ENCODE assay signal across 26 cellular contexts in the genomic region with DNA sequence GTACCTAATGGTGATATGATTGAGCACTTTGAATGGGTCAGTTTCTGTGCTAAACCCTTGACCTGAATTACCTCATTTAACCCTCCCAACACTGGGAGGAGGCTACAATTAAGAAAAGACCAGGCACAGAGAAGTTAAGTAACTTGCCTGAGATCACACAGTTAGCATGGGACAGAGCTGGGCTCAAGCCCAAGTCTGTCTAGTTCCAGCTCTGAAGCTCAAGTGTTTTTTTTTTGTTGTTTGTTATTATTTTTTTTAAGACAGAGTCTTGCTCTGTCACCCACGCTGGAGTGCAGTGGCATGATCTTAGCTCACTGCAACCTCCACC. TPM values are rescaled to one million over a fixed set of nuclear protein-coding genes. Genes with fewer than 3 reads are reported as not detected.
A peak's percentile ranks its signal among the peaks of the same experiment; 100 is the strongest.
DNase-seq lines count a peak whose midpoint lies in the region; FAIRE-seq and TF ChIP-seq lines count a peak whose summit lies in the region.
"Had no signal": no experiment of that assay in that cellular context is flagged by ENCODE, and none has a peak within 500 bp of the region (broad histone marks: within the 10 kb centered on the region; RNA-seq: fewer than 3 reads in every experiment).

No MANE protein-coding gene starts in this region.

- no peak overlapping the region for H3K27ac Mint-ChIP-seq in T-helper 2 cell treated with Interferon-gamma antibody and Interleukin-4, amounts not matched to agents 5 μg/mL and 100 μg/mL, for 36 hours
- no peak overlapping the region for H3K27ac Mint-ChIP-seq in astrocyte (ENCODE audit: unreplicated experiment)

- peaks cover 28% of the 10 kb centered on the region for H4K20me1 ChIP-seq in KMS-11 (ENCODE audit: insufficient read depth)
- H4K20me1 ChIP-seq in astrocyte (ENCODE audit: insufficient read depth, low read length): peaks cover 6% of the 10 kb centered on the region

- no peaks in the 10 kb centered on the region for H3K9me3 ChIP-seq in astrocyte (ENCODE audit: insufficient read depth, low read depth, low read length)
- no peaks in the 10 kb centered on the region for H3K9me3 ChIP-seq in muscle layer of duodenum (ENCODE audit: control insufficient read depth in 1 of 2, low read length in 2 of 2)
- H3K9me3 ChIP-seq: BE2C, breast epithelium, MG63, ovary, uterus had no signal

- H3K4me3 ChIP-seq in KMS-11 (IDR thresholded peaks at IDR 0.05; ENCODE audit: insufficient read depth, low read depth, low read length) (no peak overlapping the region), astrocyte (ENCODE audit: insufficient read depth, low read depth, low read length) (no peak overlapping the region), muscle layer of duodenum (ENCODE audit: low read depth in 1 of 2, low read length in 2 of 2) (peak overlapping the region; percentile 30 to 94), coronary artery (no peak overlapping the region)
- H3K4me3 ChIP-seq: breast epithelium, lung, MG63, ovary, SK-N-MC, uterus had no signal

- TF ChIP-seq CTCF in KMS-11 (conservative IDR thresholded peaks at IDR 0.05; ENCODE audit: low read depth, low read length) (no peak), astrocyte (IDR thresholded peaks at IDR 0.05; ENCODE audit: insufficient read depth, low read depth, low read length) (no peak), coronary artery (IDR thresholded peaks at IDR 0.05) (no peak)

- no peak for DNase-seq in T-helper 2 cell treated with Interferon-gamma antibody and Interleukin-4, amounts not matched to agents 5 μg/mL and 100 μg/mL, for 36 hours (ENCODE audit: low spot score)
- no peak for DNase-seq in T-helper 2 cell
- no peak for DNase-seq in astrocyte (ENCODE audit: low read depth)
- DNase-seq in coronary artery (ENCODE audit: low spot score): no peak
- no peak for DNase-seq in NCI-H1105 (lab: John Stamatoyannopoulos, UW)
- DNase-seq in GOT3 (lab: John Stamatoyannopoulos, UW): no peak
- DNase-seq: activated effector memory CD4-positive, alpha-beta T cell treated with anti-CD3 and anti-CD28 coated beads, Interleukin-2, amount 50 U/mL, for 16 hours; BE2C; dermis blood vessel endothelial cell; hippocampal formation; MG63; NCI-H1694 treated with DMSO at 0.1 percent for 48 hours; NCI-H2227 treated with DMSO at 0.1 percent for 48 hours; NCI-H82; ovary; right cardiac atrium; uterus had no signal

- peak overlapping the region; percentile 49 for H3K4me3 Mint-ChIP-seq in T-helper 2 cell treated with Interferon-gamma antibody and Interleukin-4, amounts not matched to agents 5 μg/mL and 100 μg/mL, for 36 hours
- H3K4me3 Mint-ChIP-seq in astrocyte (ENCODE audit: unreplicated experiment): no peak overlapping the region

- H3K4me2 ChIP-seq in KMS-11 (peak overlapping the region; percentile 14; the same call in 1 of the 2 replicates), astrocyte (ENCODE audit: low read length) (peak overlapping the region; percentile 23)

- H3K4me1 Mint-ChIP-seq in T-helper 2 cell treated with Interferon-gamma antibody and Interleukin-4, amounts not matched to agents 5 μg/mL and 100 μg/mL, for 36 hours (ENCODE audit: low read depth): peaks cover 32% of the 10 kb centered on the region
- peaks cover 3% of the 10 kb centered on the region for H3K4me1 Mint-ChIP-seq in astrocyte (ENCODE audit: low read depth, unreplicated experiment)

- H3K4me1 ChIP-seq in KMS-11 (ENCODE audit: low read depth, poor library complexity, severe bottlenecking): peaks cover 39% of the 10 kb centered on the region
- H3K4me1 ChIP-seq in astrocyte (ENCODE audit: insufficient read depth, low read length): peaks cover 13% of the 10 kb centered on the region
- peaks cover 0 to 16% of the 10 kb centered on the region in 2 donors for H3K4me1 ChIP-seq in muscle layer of duodenum (ENCODE audit: control insufficient read depth in 1 of 2, insufficient read depth in 2 of 2, low read length in 2 of 2)
- H3K4me1 ChIP-seq: breast epithelium had no signal

- no peaks in the 10 kb centered on the region for H3K27me3 ChIP-seq in KMS-11 (ENCODE audit: insufficient read depth, low read depth)
- H3K27me3 ChIP-seq in astrocyte (ENCODE audit: insufficient read depth, low read length): no peaks in the 10 kb centered on the region
- H3K27me3 ChIP-seq in muscle layer of duodenum (ENCODE audit: low read depth, low read length): no peaks in the 10 kb centered on the region
- H3K27me3 ChIP-seq: BE2C, breast epithelium, MG63, ovary, uterus had no signal

- H3K79me2 ChIP-seq in KMS-11 (ENCODE audit: insufficient read depth, low read depth): peaks cover 90% of the 10 kb centered on the region
- peaks cover 89% of the 10 kb centered on the region for H3K79me2 ChIP-seq in astrocyte (ENCODE audit: insufficient read depth, low read length)

- no peaks in the 10 kb centered on the region for H3K9me3 Mint-ChIP-seq in T-helper 2 cell treated with Interferon-gamma antibody and Interleukin-4, amounts not matched to agents 5 μg/mL and 100 μg/mL, for 36 hours
- no peaks in the 10 kb centered on the region for H3K9me3 Mint-ChIP-seq in astrocyte (ENCODE audit: unreplicated experiment)

- H3K36me3 ChIP-seq in KMS-11 (ENCODE audit: insufficient read depth) (no peaks in the 10 kb centered on the region), astrocyte (ENCODE audit: insufficient read depth, low read length) (no peaks in the 10 kb centered on the region), muscle layer of duodenum (ENCODE audit: control insufficient read depth in 1 of 2, insufficient read depth in 2 of 2, low read length in 2 of 2) (no peaks in the 10 kb centered on the region)
- H3K36me3 ChIP-seq: breast epithelium, ovary, uterus had no signal

- H3K27me3 Mint-ChIP-seq in T-helper 2 cell treated with Interferon-gamma antibody and Interleukin-4, amounts not matched to agents 5 μg/mL and 100 μg/mL, for 36 hours (ENCODE audit: low read depth): no peaks in the 10 kb centered on the region
- no peaks in the 10 kb centered on the region for H3K27me3 Mint-ChIP-seq in astrocyte (ENCODE audit: low read depth, unreplicated experiment)

- H3K9ac ChIP-seq in KMS-11: no peak overlapping the region
- H3K9ac ChIP-seq in astrocyte (ENCODE audit: low read length): no peak overlapping the region

- FAIRE-seq in astrocyte (lab: Jason Lieb, UNC): no peak
- FAIRE-seq: D721Med, endothelial cell of umbilical vein, keratinocyte had no signal

- H3K36me3 Mint-ChIP-seq in T-helper 2 cell treated with Interferon-gamma antibody and Interleukin-4, amounts not matched to agents 5 μg/mL and 100 μg/mL, for 36 hours (ENCODE audit: low read depth): peaks cover 26% of the 10 kb centered on the region
- no peaks in the 10 kb centered on the region for H3K36me3 Mint-ChIP-seq in astrocyte (ENCODE audit: low read depth, unreplicated experiment)

- H3K27ac ChIP-seq in KMS-11 (no peak overlapping the region), astrocyte (ENCODE audit: low read depth, low read length) (no peak overlapping the region), muscle layer of duodenum (ENCODE audit: low read length) (peak overlapping the region; percentile 56), coronary artery (no peak overlapping the region)
- H3K27ac ChIP-seq: 22Rv1, breast epithelium, ovary, SK-N-MC, uterus had no signal

- H2AFZ ChIP-seq in KMS-11 (ENCODE audit: low read depth) (no peak overlapping the region), astrocyte (ENCODE audit: low read depth, low read length) (no peak overlapping the region)

RNA-seq across cellular contexts. Expression of gene FAM83D, which starts 4.0 kb away (rescaled TPM):
- 2.1 and 3.3 TPM in 2 replicates for total RNA-seq in astrocyte

RNA-seq across cellular contexts. Expression of gene DHX35, which starts 31.9 kb away (rescaled TPM):
- total RNA-seq in astrocyte: 7.8 TPM in 2 replicates

Comparison
In these comparisons a context has a peak if more than half of its experiments do, and no peak if none do; other contexts are left out.
1. H3K4me3 ChIP-seq: peak in muscle layer of duodenum (2 of 2); none in KMS-11 (single experiment), astrocyte (single experiment) and coronary artery (single experiment).